Comparison of ENCODE assay signal across 31 cellular contexts in the genomic region with DNA sequence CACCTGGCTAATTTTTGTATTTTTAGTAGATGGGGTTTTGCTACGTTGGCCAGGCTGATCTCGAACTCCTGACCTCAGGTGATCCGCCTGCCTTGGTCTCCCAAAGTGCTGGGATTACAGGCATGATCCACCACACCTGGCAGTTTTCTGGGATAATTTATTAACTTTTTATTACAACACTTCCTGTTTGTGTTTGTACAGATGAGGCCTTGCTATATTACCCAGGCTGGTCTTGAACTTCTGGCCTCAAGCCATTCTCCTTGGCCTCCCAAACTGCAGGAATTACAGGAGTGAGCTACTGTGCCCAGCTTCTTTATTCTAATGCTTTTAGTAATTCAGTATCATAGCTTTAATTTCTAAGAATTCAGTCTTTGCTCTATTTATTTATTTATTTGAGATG. TPM values are rescaled to one million over a fixed set of nuclear protein-coding genes. Genes with fewer than 3 reads are reported as not detected.
"Had no signal": no experiment of that assay in that cellular context is flagged by ENCODE, and none has a peak within 500 bp of the region (broad histone marks: within the 10 kb centered on the region; RNA-seq: fewer than 3 reads in every experiment).

No MANE protein-coding gene starts in this region.

- H3K27ac ChIP-seq: colonic mucosa, epithelial cell of prostate, esophagus squamous epithelium, gastrocnemius medialis, heart right ventricle, left ventricle myocardium inferior, lower lobe of right lung had no signal

- DNase-seq: colonic mucosa; cortex of kidney; effector CD8-positive, alpha-beta T cell; effector memory CD8-positive, alpha-beta T cell; endodermal cell; erythroblast; esophagus squamous epithelium; foreskin fibroblast; foreskin melanocyte; gastrocnemius medialis; glutamatergic neuron; head of caudate nucleus; heart right ventricle; hippocampal formation; left cardiac atrium; left ventricle myocardium inferior; lower lobe of right lung; mesenchymal stem cell; mucosa of descending colon; naive B cell had no signal

- H3K9me3 Mint-ChIP-seq: dendritic cell treated with granulocyte-macrophage colony-stimulating factor and Interleukin-4, amounts not matched to agents 40 ng/mL and 50 ng/mL, for 4 days; effector memory CD8-positive, alpha-beta T cell; endodermal cell; mesothelial cell of epicardium had no signal

- H3K4me3 ChIP-seq: colonic mucosa, esophagus squamous epithelium, gastrocnemius medialis, heart right ventricle, left ventricle myocardium inferior, lower lobe of right lung, mucosa of descending colon had no signal

- H3K4me1 ChIP-seq: colonic mucosa, esophagus squamous epithelium, gastrocnemius medialis, left ventricle myocardium inferior had no signal

- H3K36me3 Mint-ChIP-seq: mesothelial cell of epicardium, naive B cell had no signal

- H3K4me3 Mint-ChIP-seq: dendritic cell treated with granulocyte-macrophage colony-stimulating factor and Interleukin-4, amounts not matched to agents 40 ng/mL and 50 ng/mL, for 4 days; effector memory CD8-positive, alpha-beta T cell; endodermal cell; mesothelial cell of epicardium had no signal

- H3K27ac Mint-ChIP-seq: endodermal cell, mesothelial cell of epicardium had no signal

- H3K36me3 ChIP-seq: colonic mucosa, esophagus squamous epithelium, gastrocnemius medialis, heart right ventricle, left ventricle myocardium inferior, lower lobe of right lung had no signal

- ATAC-seq: effector memory CD8-positive, alpha-beta T cell; esophagus mucosa; gastrocnemius medialis; heart right ventricle; left cardiac atrium; lower lobe of right lung; mucosa of descending colon had no signal

- H3K27me3 ChIP-seq: colonic mucosa, esophagus squamous epithelium, gastrocnemius medialis, heart right ventricle had no signal

- FAIRE-seq: endometrium, islet of Langerhans, keratinocyte had no signal

- H3K27me3 Mint-ChIP-seq: dendritic cell treated with granulocyte-macrophage colony-stimulating factor and Interleukin-4, amounts not matched to agents 40 ng/mL and 50 ng/mL, for 4 days; effector memory CD8-positive, alpha-beta T cell; naive B cell had no signal

- H3K9me3 ChIP-seq: colonic mucosa, esophagus squamous epithelium, gastrocnemius medialis, heart right ventricle, left ventricle myocardium inferior, lower lobe of right lung, mucosa of descending colon had no signal

RNA-seq across cellular contexts. Expression of gene SPN, which starts 16.1 kb away (rescaled TPM):
- total RNA-seq: dermis microvascular lymphatic vessel endothelial cell, glomerular endothelial cell, lung microvascular endothelial cell, myocyte had no signal
